Comparison of ENCODE assay signal across 1 cellular context in genomic region chr21:17611414-17612022, GRCh38.
TF ChIP-seq lines count a peak whose summit lies in the region.

No MANE protein-coding gene starts in this region.

TF ChIP-seq in GM12878, 131 proteins besides CTCF, POLR2A, EP300 and RAD21 (continued from another document):
- TF ChIP-seq PBX3 (IDR thresholded peaks at IDR 0.05; ENCODE audit: insufficient replicate concordance, low read depth, low read length), result no peak
- TF ChIP-seq ZBTB40 (IDR thresholded peaks at IDR 0.05; ENCODE audit: borderline replicate concordance), result 0 out of 2 replicates have a peak, but pooled peaks have one; percentile 33
- TF ChIP-seq CBX5 (IDR thresholded peaks at IDR 0.05; ENCODE audit: low read depth), result peak; percentile 71; the same call in 1 of the 2 replicates
- TF ChIP-seq WRNIP1 (IDR thresholded peaks at IDR 0.05; ENCODE audit: borderline replicate concordance, low read depth, low read length), result no peak
- 0 out of 2 replicates have a peak, but pooled peaks have one; percentile 25 for TF ChIP-seq SMAD5 (IDR thresholded peaks at IDR 0.05; ENCODE audit: low read depth)
- TF ChIP-seq POLR2AphosphoS5 (IDR thresholded peaks at IDR 0.05; ENCODE audit: low read length), result peak; percentile 69
- no peak for TF ChIP-seq FOXK2 (IDR thresholded peaks at IDR 0.05)
- peak; percentile 33; the same call in 1 of the 2 replicates for TF ChIP-seq MTA2 (IDR thresholded peaks at IDR 0.05; ENCODE audit: low read depth)
TF ChIP-seq in GM12878: peak in this region for 35.
